32 cellular contexts compared by ENCODE assay signal in genomic region chr3:147348976-147349375, GRCh38. TPM values are rescaled to one million over a fixed set of nuclear protein-coding genes. Genes with fewer than 3 reads are reported as not detected.
"Had no signal": no experiment of that assay in that cellular context is flagged by ENCODE, and none has a peak within 500 bp of the region (broad histone marks: within the 10 kb centered on the region; RNA-seq: fewer than 3 reads in every experiment).

No MANE protein-coding gene starts in this region.

- DNase-seq: stimulated activated CD4-positive, alpha-beta T cell treated with anti-CD3 and anti-CD28 coated beads, Interleukin-2, amount 100 ng/mL, for 48 hours; stimulated activated CD4-positive, alpha-beta T cell treated with anti-CD3 and anti-CD28 coated beads, Interleukin-4, amount 100 ng/mL, for 1 hour; stimulated activated CD4-positive, alpha-beta T cell treated with anti-CD3 and anti-CD28 coated beads, Interleukin-4, amount 100 ng/mL, for 24 hours; stimulated activated CD4-positive, alpha-beta T cell treated with anti-CD3 and anti-CD28 coated beads, Interleukin-4, amount 100 ng/mL, for 4 hours; stimulated activated CD8-positive, alpha-beta memory T cell treated with anti-CD3 and anti-CD28 coated beads, Interleukin-4, amount 100 ng/mL, for 48 hours; stimulated activated naive B cell treated with anti-CD40 and anti-IgM and Interleukin-4, amounts not matched to agents 10 μg/mL and 1 μg/mL and 100 μg/mL, for 72 hours; stimulated activated naive CD4-positive, alpha-beta T cell; stimulated activated naive CD4-positive, alpha-beta T cell treated with Interleukin-2 at 50 U/mL for 16 hours; stimulated activated naive CD8-positive, alpha-beta T cell treated with anti-CD3 and anti-CD28 coated beads, Interleukin-15, amount 100 ng/mL, for 72 hours; stimulated activated naive CD8-positive, alpha-beta T cell treated with anti-CD3 and anti-CD28 coated beads, Interleukin-15, Interleukin-2, amounts not matched to agents 100 U/mL and 50 U/mL, for 24 hours; stomach; substantia nigra; testis; thyroid gland; tibial artery; transverse colon; trophoblast cell; upper lobe of left lung; upper lobe of right lung; uterus had no signal

- H3K4me1 ChIP-seq: stomach, suprapubic skin, testis, thyroid gland, tibial artery, tibial nerve, transverse colon, upper lobe of left lung, upper lobe of right lung, uterus, vagina had no signal

- H3K9me3 ChIP-seq: stomach, suprapubic skin, testis, thoracic aorta, thyroid gland, tibial artery, tibial nerve, transverse colon, upper lobe of left lung, upper lobe of right lung, uterus, vagina had no signal

- H3K36me3 ChIP-seq: stomach, suprapubic skin, thoracic aorta, thyroid gland, tibial artery, tibial nerve, transverse colon, upper lobe of left lung, upper lobe of right lung, uterus, vagina had no signal

- FAIRE-seq: urothelium cell line had no signal

- H3K36me3 Mint-ChIP-seq: stimulated activated effector memory CD8-positive, alpha-beta T cell treated with anti-CD3 and anti-CD28 coated beads, Interleukin-12 subunit alpha, Interleukin-12 subunit beta, amount 100 ng/mL, for 72 hours; stimulated activated memory B cell treated with anti-CD40 and anti-IgM and Interleukin-4, amounts not matched to agents 10 μg/mL and 1 μg/mL and 100 μg/mL, for 72 hours; stimulated activated naive B cell treated with anti-CD40 and anti-IgM and Interleukin-4, amounts not matched to agents 10 μg/mL and 1 μg/mL and 100 μg/mL, for 72 hours; type B pancreatic cell had no signal

- H3K27ac ChIP-seq: stomach, suprapubic skin, testis, thoracic aorta, thyroid gland, tibial artery, tibial nerve, transverse colon, upper lobe of left lung, upper lobe of right lung, uterus, vagina had no signal

- H3K4me3 ChIP-seq: stomach, suprapubic skin, testis, thoracic aorta, thyroid gland, tibial artery, tibial nerve, transverse colon, upper lobe of left lung, upper lobe of right lung, uterus, vagina had no signal

- H3K27me3 ChIP-seq: testis, thyroid gland, upper lobe of left lung, vagina had no signal

- H3K4me1 Mint-ChIP-seq: stimulated activated effector memory CD8-positive, alpha-beta T cell treated with anti-CD3 and anti-CD28 coated beads, Interleukin-12 subunit alpha, Interleukin-12 subunit beta, amount 100 ng/mL, for 72 hours; stimulated activated memory B cell treated with anti-CD40 and anti-IgM and Interleukin-4, amounts not matched to agents 10 μg/mL and 1 μg/mL and 100 μg/mL, for 72 hours; stimulated activated naive B cell treated with anti-CD40 and anti-IgM and Interleukin-4, amounts not matched to agents 10 μg/mL and 1 μg/mL and 100 μg/mL, for 72 hours; stimulated activated naive CD8-positive, alpha-beta T cell treated with anti-CD3 and anti-CD28 coated beads, Interleukin-15, amount 100 ng/mL, for 72 hours had no signal

- H3K27ac Mint-ChIP-seq: stimulated activated effector memory CD8-positive, alpha-beta T cell treated with anti-CD3 and anti-CD28 coated beads, Interleukin-12 subunit alpha, Interleukin-12 subunit beta, amount 100 ng/mL, for 72 hours; stimulated activated memory B cell treated with anti-CD40 and anti-IgM and Interleukin-4, amounts not matched to agents 10 μg/mL and 1 μg/mL and 100 μg/mL, for 72 hours; stimulated activated naive B cell treated with anti-CD40 and anti-IgM and Interleukin-4, amounts not matched to agents 10 μg/mL and 1 μg/mL and 100 μg/mL, for 72 hours; stimulated activated naive CD8-positive, alpha-beta T cell treated with anti-CD3 and anti-CD28 coated beads, Interleukin-15, amount 100 ng/mL, for 72 hours; stimulated activated naive CD8-positive, alpha-beta T cell treated with anti-CD3 and anti-CD28 coated beads, Interleukin-15, Interleukin-2, amounts not matched to agents 100 ng/mL and 50 ng/mL, for 24 hours; type B pancreatic cell had no signal

- ATAC-seq: stimulated activated effector memory CD8-positive, alpha-beta T cell treated with anti-CD3 and anti-CD28 coated beads, Interleukin-12 subunit alpha, Interleukin-12 subunit beta, amount 100 ng/mL, for 72 hours; stimulated activated memory B cell treated with anti-CD40 and anti-IgM and Interleukin-4, amounts not matched to agents 10 μg/mL and 1 μg/mL and 100 μg/mL, for 72 hours; stimulated activated naive B cell treated with anti-CD40 and anti-IgM and Interleukin-4, amounts not matched to agents 10 μg/mL and 1 μg/mL and 100 μg/mL, for 72 hours; stimulated activated naive CD8-positive, alpha-beta T cell treated with anti-CD3 and anti-CD28 coated beads, Interleukin-15, amount 100 ng/mL, for 72 hours; stimulated activated naive CD8-positive, alpha-beta T cell treated with anti-CD3 and anti-CD28 coated beads, Interleukin-15, Interleukin-2, amounts not matched to agents 100 U/mL and 50 U/mL, for 24 hours; upper lobe of right lung had no signal

- H3K9me3 Mint-ChIP-seq: stimulated activated naive B cell treated with anti-CD40 and anti-IgM and Interleukin-4, amounts not matched to agents 10 μg/mL and 1 μg/mL and 100 μg/mL, for 72 hours; stimulated activated naive CD8-positive, alpha-beta T cell treated with anti-CD3 and anti-CD28 coated beads, Interleukin-15, Interleukin-2, amounts not matched to agents 100 ng/mL and 50 ng/mL, for 24 hours; type B pancreatic cell had no signal

- H3K4me3 Mint-ChIP-seq: stimulated activated effector memory CD8-positive, alpha-beta T cell treated with anti-CD3 and anti-CD28 coated beads, Interleukin-12 subunit alpha, Interleukin-12 subunit beta, amount 100 ng/mL, for 72 hours; stimulated activated memory B cell treated with anti-CD40 and anti-IgM and Interleukin-4, amounts not matched to agents 10 μg/mL and 1 μg/mL and 100 μg/mL, for 72 hours; stimulated activated naive B cell treated with anti-CD40 and anti-IgM and Interleukin-4, amounts not matched to agents 10 μg/mL and 1 μg/mL and 100 μg/mL, for 72 hours; stimulated activated naive CD8-positive, alpha-beta T cell treated with anti-CD3 and anti-CD28 coated beads, Interleukin-15, amount 100 ng/mL, for 72 hours; stimulated activated naive CD8-positive, alpha-beta T cell treated with anti-CD3 and anti-CD28 coated beads, Interleukin-15, Interleukin-2, amounts not matched to agents 100 ng/mL and 50 ng/mL, for 24 hours; type B pancreatic cell had no signal

RNA-seq across cellular contexts. Expression of gene ZIC4, which starts 57.4 kb away (rescaled TPM):
- total RNA-seq: stomach, suprapubic skin, thoracic aorta, thyroid gland, transverse colon, upper lobe of left lung, upper lobe of right lung, ureter, urinary bladder, uterus, vagina had no signal
- polyA plus RNA-seq: stomach, thymus, urinary bladder had no signal
